Comparison of ENCODE assay signal across 13 cellular contexts in genomic region chr1:41365320-41365633, GRCh38. TPM values are rescaled to one million over a fixed set of nuclear protein-coding genes. Genes with fewer than 3 reads are reported as not detected.
A peak's percentile ranks its signal among the peaks of the same experiment; 100 is the strongest.
DNase-seq lines count a peak whose midpoint lies in the region; ATAC-seq and TF ChIP-seq lines count a peak whose summit lies in the region.
"Had no signal": no experiment of that assay in that cellular context is flagged by ENCODE, and none has a peak within 500 bp of the region (broad histone marks: within the 10 kb centered on the region; RNA-seq: fewer than 3 reads in every experiment).

No MANE protein-coding gene starts in this region.

- peaks cover 8% of the 10 kb centered on the region for H3K27me3 Mint-ChIP-seq in glutamatergic neuron (ENCODE audit: unreplicated experiment)

- no peaks in the 10 kb centered on the region for H3K36me3 ChIP-seq in upper lobe of right lung

- DNase-seq in NCI-H82 (lab: John Stamatoyannopoulos, UW) (peak; percentile 58), NCI-H82 treated with DMSO at 0.1 percent for 48 hours (lab: John Stamatoyannopoulos, UW; ENCODE audit: unreplicated experiment) (no peak), RWPE1 (ENCODE audit: low spot score) (no peak), glutamatergic neuron (no peak), retinal pigment epithelial cell (ENCODE audit: low read depth) (no peak), upper lobe of right lung (no peak)
- no peak for DNase-seq in central memory CD4-positive, alpha-beta T cell
- DNase-seq: activated naive CD4-positive, alpha-beta T cell treated with anti-CD3 and anti-CD28 coated beads, Interleukin-2, amount 10 ng/mL, durations not matched to agents 7 days and 5 days; cortex of kidney; PC-3; trophoblast cell had no signal

- H3K4me1 ChIP-seq in upper lobe of right lung: peaks cover 12% of the 10 kb centered on the region

- H3K4me3 ChIP-seq in retinal pigment epithelial cell (ENCODE audit: low read length): peak overlapping the region; percentile 5
- H3K4me3 ChIP-seq in upper lobe of right lung: no peak overlapping the region

- no peaks in the 10 kb centered on the region for H3K36me3 Mint-ChIP-seq in glutamatergic neuron (ENCODE audit: unreplicated experiment)
- H3K36me3 Mint-ChIP-seq: activated naive CD4-positive, alpha-beta T cell treated with anti-CD3 and anti-CD28 coated beads, Interleukin-2, amount 10 ng/mL, durations not matched to agents 7 days and 5 days had no signal

- TF ChIP-seq CTCF in RWPE1 (conservative IDR thresholded peaks at IDR 0.05; ENCODE audit: low read depth) (no peak), glutamatergic neuron (IDR thresholded peaks at IDR 0.05; ENCODE audit: partially characterized antibody, unreplicated experiment) (no peak), retinal pigment epithelial cell (conservative IDR thresholded peaks at IDR 0.05; ENCODE audit: low read depth, low read length) (no peak), upper lobe of right lung (IDR thresholded peaks at IDR 0.05) (no peak)

- peaks cover 36% of the 10 kb centered on the region for H3K4me1 Mint-ChIP-seq in glutamatergic neuron (ENCODE audit: low read depth, unreplicated experiment)

- ATAC-seq in HG02981 (IDR thresholded peaks at IDR 0.05; ENCODE audit: unreplicated experiment): no peak
- no peak for ATAC-seq in upper lobe of right lung
- ATAC-seq: PC-3 had no signal

- CTCF ChIA-PET in RWPE1 (lab: Yijun Ruan, JAX): no interaction called here

- peaks cover 41% of the 10 kb centered on the region for H3K27me3 ChIP-seq in upper lobe of right lung

- peaks cover 7% of the 10 kb centered on the region for H3K9me3 Mint-ChIP-seq in glutamatergic neuron (ENCODE audit: unreplicated experiment)
- H3K9me3 Mint-ChIP-seq: activated naive CD4-positive, alpha-beta T cell treated with anti-CD3 and anti-CD28 coated beads, Interleukin-2, amount 10 ng/mL, durations not matched to agents 7 days and 5 days; T-helper 2 cell treated with Interferon-gamma antibody and Interleukin-4, amounts not matched to agents 5 μg/mL and 100 μg/mL, for 36 hours had no signal

- peak overlapping the region; percentile 82 for H3K27ac ChIP-seq in RWPE1
- H3K27ac ChIP-seq in upper lobe of right lung: no peak overlapping the region

- no peak overlapping the region for H3K27ac Mint-ChIP-seq in glutamatergic neuron (ENCODE audit: unreplicated experiment)
- H3K27ac Mint-ChIP-seq: activated naive CD4-positive, alpha-beta T cell treated with anti-CD3 and anti-CD28 coated beads, Interleukin-2, amount 10 ng/mL, durations not matched to agents 7 days and 5 days; T-helper 2 cell treated with Interferon-gamma antibody and Interleukin-4, amounts not matched to agents 5 μg/mL and 100 μg/mL, for 36 hours had no signal

- POLR2A ChIA-PET in RWPE1 (lab: Yijun Ruan, JAX; ENCODE audit: low non-redundant PET): no interaction called here

- no peaks in the 10 kb centered on the region for H3K9me3 ChIP-seq in upper lobe of right lung

- H3K4me3 Mint-ChIP-seq in glutamatergic neuron (ENCODE audit: unreplicated experiment): peak overlapping the region; percentile 75
- H3K4me3 Mint-ChIP-seq: activated naive CD4-positive, alpha-beta T cell treated with anti-CD3 and anti-CD28 coated beads, Interleukin-2, amount 10 ng/mL, durations not matched to agents 7 days and 5 days; T-helper 2 cell treated with Interferon-gamma antibody and Interleukin-4, amounts not matched to agents 5 μg/mL and 100 μg/mL, for 36 hours had no signal

- intact Hi-C loops in upper lobe of right lung (cut with DNase I): no loop called here

RNA-seq across cellular contexts. Expression of gene FOXO6, which starts 4.0 kb away (rescaled TPM):
- total RNA-seq in glutamatergic neuron (ENCODE audit: unreplicated experiment) (11.7 TPM), upper lobe of right lung (0.43 TPM)
